Comparison of ENCODE assay signal across 24 cellular contexts in the genomic region with DNA sequence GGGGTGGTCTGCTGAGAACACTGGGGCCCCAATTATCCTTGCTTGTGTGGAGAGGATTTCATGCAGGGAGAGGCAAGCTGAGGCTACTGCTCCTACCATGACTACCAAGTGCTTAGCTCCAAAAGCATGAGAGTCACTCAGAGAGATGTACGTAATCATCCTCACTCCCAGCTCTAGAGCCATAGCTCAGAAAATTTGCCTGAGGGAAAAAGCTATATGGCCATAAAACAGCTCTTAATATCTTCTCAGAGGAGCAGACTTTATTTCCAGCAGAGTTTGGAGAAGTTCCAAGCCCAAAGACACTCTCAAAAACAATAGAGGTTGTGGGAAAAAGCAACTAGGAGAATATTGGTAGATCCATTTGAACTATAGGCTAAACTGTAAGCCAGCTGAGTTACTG.
"Had no signal": no experiment of that assay in that cellular context is flagged by ENCODE, and none has a peak within 500 bp of the region (broad histone marks: within the 10 kb centered on the region; RNA-seq: fewer than 3 reads in every experiment).

No MANE protein-coding gene starts in this region.

- H3K4me1 Mint-ChIP-seq: activated naive CD4-positive, alpha-beta T cell treated with anti-CD3 and anti-CD28 coated beads, Interleukin-2, amount 50 U/mL, for 24 hours; brain; immature natural killer cell; neural crest cell; stimulated activated effector memory CD8-positive, alpha-beta T cell treated with anti-CD3 and anti-CD28 coated beads, Interleukin-12 subunit alpha, Interleukin-12 subunit beta, amount 100 ng/mL, for 72 hours; stimulated activated naive CD8-positive, alpha-beta T cell treated with anti-CD3 and anti-CD28 coated beads, Interleukin-15, amount 100 ng/mL, for 72 hours had no signal

- H3K4me3 Mint-ChIP-seq: activated naive CD4-positive, alpha-beta T cell treated with anti-CD3 and anti-CD28 coated beads, Interleukin-2, amount 50 U/mL, for 24 hours; brain; immature natural killer cell; naive thymus-derived CD4-positive, alpha-beta T cell; neural crest cell; stimulated activated effector memory CD8-positive, alpha-beta T cell treated with anti-CD3 and anti-CD28 coated beads, Interleukin-12 subunit alpha, Interleukin-12 subunit beta, amount 100 ng/mL, for 72 hours; stimulated activated naive CD8-positive, alpha-beta T cell treated with anti-CD3 and anti-CD28 coated beads, Interleukin-15, amount 100 ng/mL, for 72 hours had no signal

- H3K36me3 ChIP-seq: lower lobe of right lung, right lobe of liver, tibial artery had no signal

- H3K4me3 ChIP-seq: hepatocyte, lower lobe of right lung, right lobe of liver, skin epidermis, tibial artery had no signal

- H3K36me3 Mint-ChIP-seq: activated naive CD4-positive, alpha-beta T cell treated with anti-CD3 and anti-CD28 coated beads, Interleukin-2, amount 50 U/mL, for 24 hours; brain; immature natural killer cell; stimulated activated effector memory CD8-positive, alpha-beta T cell treated with anti-CD3 and anti-CD28 coated beads, Interleukin-12 subunit alpha, Interleukin-12 subunit beta, amount 100 ng/mL, for 72 hours had no signal

- H3K9me3 ChIP-seq: right lobe of liver, tibial artery had no signal

- ATAC-seq: foreskin keratinocyte; left lobe of liver; lower lobe of right lung; naive thymus-derived CD4-positive, alpha-beta T cell; right lobe of liver; stimulated activated effector memory CD8-positive, alpha-beta T cell treated with anti-CD3 and anti-CD28 coated beads, Interleukin-12 subunit alpha, Interleukin-12 subunit beta, amount 100 ng/mL, for 72 hours; stimulated activated naive CD8-positive, alpha-beta T cell treated with anti-CD3 and anti-CD28 coated beads, Interleukin-15, amount 100 ng/mL, for 72 hours had no signal

- H3K27ac ChIP-seq: foreskin keratinocyte, hepatocyte, lower lobe of right lung, right lobe of liver, skin epidermis, tibial artery had no signal

- H3K27ac Mint-ChIP-seq: activated naive CD4-positive, alpha-beta T cell treated with anti-CD3 and anti-CD28 coated beads, Interleukin-2, amount 50 U/mL, for 24 hours; brain; immature natural killer cell; naive thymus-derived CD4-positive, alpha-beta T cell; stimulated activated effector memory CD8-positive, alpha-beta T cell treated with anti-CD3 and anti-CD28 coated beads, Interleukin-12 subunit alpha, Interleukin-12 subunit beta, amount 100 ng/mL, for 72 hours; stimulated activated naive CD8-positive, alpha-beta T cell treated with anti-CD3 and anti-CD28 coated beads, Interleukin-15, amount 100 ng/mL, for 72 hours had no signal

- H3K27me3 Mint-ChIP-seq: brain; stimulated activated naive CD8-positive, alpha-beta T cell treated with anti-CD3 and anti-CD28 coated beads, Interleukin-15, amount 100 ng/mL, for 72 hours had no signal

- H3K4me1 ChIP-seq: foreskin keratinocyte, lower lobe of right lung, right lobe of liver, tibial artery had no signal

- DNase-seq: activated CD4-positive, alpha-beta T cell treated with anti-CD3 and anti-CD28 coated beads for 1 hour; activated gamma-delta T cell treated with Interleukin-2 at 50 U/mL for 16 hours; activated T-cell treated with anti-CD3 and anti-CD28 coated beads, Interleukin-2, amount 50 U/mL, for 1 hour; anterior cingulate cortex; caudate nucleus; dermis blood vessel endothelial cell; effector CD8-positive, alpha-beta T cell; glutamatergic neuron; immature natural killer cell; lower lobe of right lung; naive thymus-derived CD4-positive, alpha-beta T cell; occipital lobe; right lobe of liver; stimulated activated CD4-positive, alpha-beta T cell treated with anti-CD3 and anti-CD28 coated beads, Interleukin-2, amount 100 ng/mL, for 24 hours; stimulated activated naive CD8-positive, alpha-beta T cell treated with anti-CD3 and anti-CD28 coated beads, Interleukin-15, amount 100 ng/mL, for 72 hours; tibial artery had no signal
